ENCODE assay signal across 18 cellular contexts in the genomic region with DNA sequence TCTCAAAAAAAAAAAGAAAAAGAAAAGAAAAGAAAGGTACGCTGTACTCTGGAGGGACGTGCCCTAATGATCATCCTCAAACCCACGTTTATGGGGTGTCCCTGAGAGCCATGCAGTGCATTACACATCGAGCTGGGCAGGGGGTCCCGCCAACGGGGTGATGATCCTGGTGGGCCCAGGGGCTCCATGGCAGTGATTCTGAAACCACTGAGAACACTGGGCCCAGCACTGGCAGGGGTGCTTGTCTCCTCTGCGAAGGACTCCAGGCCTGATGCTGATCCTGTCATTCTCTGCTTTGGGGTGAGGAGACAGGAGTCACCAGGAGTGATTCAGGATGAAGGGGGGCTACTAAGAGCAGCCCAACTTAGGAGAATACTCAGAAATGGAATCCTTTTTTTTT.
"Had no signal": no experiment of that assay in that cellular context is flagged by ENCODE, and none has a peak within 500 bp of the region (broad histone marks: within the 10 kb centered on the region; RNA-seq: fewer than 3 reads in every experiment).

No MANE protein-coding gene starts in this region.

- H3K27me3 Mint-ChIP-seq: activated CD8-positive, alpha-beta T cell treated with anti-CD3 and anti-CD28 coated beads for 36 hours had no signal

- H3K4me3 Mint-ChIP-seq: activated CD8-positive, alpha-beta T cell treated with anti-CD3 and anti-CD28 coated beads for 36 hours; activated T-cell treated with anti-CD3 and anti-CD28 coated beads, Interleukin-2, amount 50 U/mL, for 72 hours; neural progenitor cell; WTC11 had no signal

- H3K4me1 Mint-ChIP-seq: neural progenitor cell had no signal

- H3K9me3 ChIP-seq: pancreas, sigmoid colon, spleen, thoracic aorta, upper lobe of right lung had no signal

- H3K27ac Mint-ChIP-seq: activated T-cell treated with anti-CD3 and anti-CD28 coated beads, Interleukin-2, amount 50 U/mL, for 72 hours; neural progenitor cell; WTC11 had no signal

- DNase-seq: activated CD4-positive, alpha-beta T cell treated with anti-CD3 and anti-CD28 coated beads for 48 hours; activated CD8-positive, alpha-beta T cell treated with anti-CD3 and anti-CD28 coated beads for 36 hours; activated gamma-delta T cell; activated T-cell treated with anti-CD3 and anti-CD28 coated beads, Interleukin-2, amount 50 U/mL, for 72 hours; aorta; cerebellar nuclear complex; foreskin melanocyte; head of caudate nucleus; immature natural killer cell; pancreas; sigmoid colon; T-helper 2 cell; upper lobe of right lung had no signal

- H3K9me3 Mint-ChIP-seq: activated CD8-positive, alpha-beta T cell treated with anti-CD3 and anti-CD28 coated beads for 36 hours; activated T-cell treated with anti-CD3 and anti-CD28 coated beads, Interleukin-2, amount 50 U/mL, for 72 hours; immature natural killer cell; neural progenitor cell; WTC11 had no signal

- FAIRE-seq: pancreas, TTC549 had no signal

- ATAC-seq: activated CD8-positive, alpha-beta T cell treated with anti-CD3 and anti-CD28 coated beads for 36 hours; activated T-cell treated with anti-CD3 and anti-CD28 coated beads, Interleukin-2, amount 50 U/mL, for 72 hours; pancreas; upper lobe of right lung; WTC11 had no signal
